ENCODE assay signal across 24 cellular contexts in the genomic region with DNA sequence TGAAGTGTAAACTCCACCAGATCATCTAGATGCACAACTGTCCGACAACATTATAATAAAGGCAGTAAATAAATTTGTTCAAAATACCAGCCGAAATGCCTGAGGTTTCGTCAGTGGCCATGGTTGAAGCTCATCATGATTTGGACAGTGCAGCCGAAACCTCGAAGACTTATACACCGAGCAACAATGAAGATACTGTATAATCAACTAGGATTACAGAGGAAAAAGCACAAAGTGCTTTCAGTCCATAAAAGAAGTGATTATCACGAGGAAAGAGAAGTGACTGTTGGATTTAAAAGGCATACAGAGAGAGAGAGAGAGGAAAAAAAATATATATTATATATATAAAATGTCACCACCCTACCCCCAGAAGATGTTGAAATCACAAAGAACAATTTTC.
"Had no signal": no experiment of that assay in that cellular context is flagged by ENCODE, and none has a peak within 500 bp of the region (broad histone marks: within the 10 kb centered on the region; RNA-seq: fewer than 3 reads in every experiment).

No MANE protein-coding gene starts in this region.

- DNase-seq: dorsolateral prefrontal cortex; effector CD4-positive, alpha-beta T cell; gastrocnemius medialis; heart left ventricle; kidney; mucosa of descending colon; naive B cell; occipital lobe; ovary; posterior cingulate gyrus; psoas muscle; right cardiac atrium; sigmoid colon; stimulated activated CD4-positive, alpha-beta T cell treated with anti-CD3 and anti-CD28 coated beads, Interleukin-2, amount 100 ng/mL, for 24 hours; stimulated activated CD4-positive, alpha-beta T cell treated with anti-CD3 and anti-CD28 coated beads, Interleukin-4, amount 100 ng/mL, for 24 hours; stimulated activated naive CD8-positive, alpha-beta T cell treated with anti-CD3 and anti-CD28 coated beads, Interleukin-15, Interleukin-2, amounts not matched to agents 100 U/mL and 50 U/mL, for 24 hours; substantia nigra; testis; tibial artery had no signal

- H3K36me3 Mint-ChIP-seq: natural killer cell treated with Interleukin-12 subunit alpha and Interleukin-12 subunit beta and Interleukin-15 and Interleukin-18, amount 100 ng/mL, for 72 hours; stimulated activated effector memory CD8-positive, alpha-beta T cell treated with anti-CD3 and anti-CD28 coated beads, Interleukin-12 subunit alpha, Interleukin-12 subunit beta, amount 100 ng/mL, for 72 hours; type B pancreatic cell had no signal

- ATAC-seq: gastrocnemius medialis; heart left ventricle; left lobe of liver; mucosa of descending colon; natural killer cell treated with Interleukin-12 subunit alpha and Interleukin-12 subunit beta and Interleukin-15 and Interleukin-18, amount 100 ng/mL, for 72 hours; psoas muscle; right cardiac atrium; stimulated activated effector memory CD8-positive, alpha-beta T cell treated with anti-CD3 and anti-CD28 coated beads, Interleukin-12 subunit alpha, Interleukin-12 subunit beta, amount 100 ng/mL, for 72 hours; stimulated activated naive CD8-positive, alpha-beta T cell treated with anti-CD3 and anti-CD28 coated beads, Interleukin-15, Interleukin-2, amounts not matched to agents 100 U/mL and 50 U/mL, for 24 hours had no signal

- H3K9me3 Mint-ChIP-seq: memory B cell; natural killer cell treated with Interleukin-12 subunit alpha and Interleukin-12 subunit beta and Interleukin-15 and Interleukin-18, amount 100 ng/mL, for 72 hours; type B pancreatic cell had no signal

- H3K4me3 Mint-ChIP-seq: memory B cell; naive B cell; natural killer cell treated with Interleukin-12 subunit alpha and Interleukin-12 subunit beta and Interleukin-15 and Interleukin-18, amount 100 ng/mL, for 72 hours; stimulated activated effector memory CD8-positive, alpha-beta T cell treated with anti-CD3 and anti-CD28 coated beads, Interleukin-12 subunit alpha, Interleukin-12 subunit beta, amount 100 ng/mL, for 72 hours; type B pancreatic cell had no signal

- H3K27ac Mint-ChIP-seq: memory B cell; natural killer cell treated with Interleukin-12 subunit alpha and Interleukin-12 subunit beta and Interleukin-15 and Interleukin-18, amount 100 ng/mL, for 72 hours; stimulated activated effector memory CD8-positive, alpha-beta T cell treated with anti-CD3 and anti-CD28 coated beads, Interleukin-12 subunit alpha, Interleukin-12 subunit beta, amount 100 ng/mL, for 72 hours; type B pancreatic cell had no signal

- H3K27me3 Mint-ChIP-seq: memory B cell; naive B cell; natural killer cell treated with Interleukin-12 subunit alpha and Interleukin-12 subunit beta and Interleukin-15 and Interleukin-18, amount 100 ng/mL, for 72 hours; type B pancreatic cell had no signal

- H3K4me1 Mint-ChIP-seq: memory B cell; naive B cell; stimulated activated effector memory CD8-positive, alpha-beta T cell treated with anti-CD3 and anti-CD28 coated beads, Interleukin-12 subunit alpha, Interleukin-12 subunit beta, amount 100 ng/mL, for 72 hours had no signal
